18 cellular contexts compared by ENCODE assay signal in genomic region chr2:205723174-205723573, GRCh38.
"Had no signal": no experiment of that assay in that cellular context is flagged by ENCODE, and none has a peak within 500 bp of the region (broad histone marks: within the 10 kb centered on the region; RNA-seq: fewer than 3 reads in every experiment).

No MANE protein-coding gene starts in this region.

- H3K9me3 Mint-ChIP-seq: activated B cell treated with CpG ODN at 0.5 μM for 24 hours; activated CD4-positive, alpha-beta T cell treated with anti-CD3 and anti-CD28 coated beads, Interleukin-2, amount 10 ng/mL, durations not matched to agents 24 days and 14 days; activated T-cell treated with anti-CD3 and anti-CD28 coated beads, Interleukin-2, amount 50 U/mL, for 72 hours; nephron; stimulated activated effector memory CD8-positive, alpha-beta T cell treated with anti-CD3 and anti-CD28 coated beads, Interleukin-12 subunit alpha, Interleukin-12 subunit beta, amount 100 ng/mL, for 72 hours; T-helper 2 cell treated with Interferon-gamma antibody and Interleukin-4, amounts not matched to agents 5 μg/mL and 100 μg/mL, for 36 hours had no signal

- H3K36me3 Mint-ChIP-seq: activated naive CD8-positive, alpha-beta T cell; stimulated activated effector memory CD8-positive, alpha-beta T cell treated with anti-CD3 and anti-CD28 coated beads, Interleukin-12 subunit alpha, Interleukin-12 subunit beta, amount 100 ng/mL, for 72 hours had no signal

- H3K4me1 ChIP-seq: left ventricle myocardium inferior, prostate gland had no signal

- H3K36me3 ChIP-seq: prostate gland had no signal

- H3K9me3 ChIP-seq: left ventricle myocardium inferior, prostate gland, tibial nerve had no signal

- H3K4me3 ChIP-seq: left ventricle myocardium inferior, prostate gland, tibial nerve had no signal

- H3K4me1 Mint-ChIP-seq: stimulated activated effector memory CD8-positive, alpha-beta T cell treated with anti-CD3 and anti-CD28 coated beads, Interleukin-12 subunit alpha, Interleukin-12 subunit beta, amount 100 ng/mL, for 72 hours had no signal

- DNase-seq: activated B cell treated with CpG ODN at 0.5 μM for 24 hours; activated CD4-positive, alpha-beta T cell treated with anti-CD3 and anti-CD28 coated beads, Interleukin-2, amount 10 ng/mL, durations not matched to agents 24 days and 14 days; activated CD8-positive, alpha-beta memory T cell treated with anti-CD3 and anti-CD28 coated beads, Interleukin-2, amount 50 U/mL, for 4 hours; activated CD8-positive, alpha-beta T cell treated with anti-CD3 and anti-CD28 coated beads, Interleukin-2, amount 10 ng/mL, durations not matched to agents 7 days and 5 days; activated gamma-delta T cell treated with Interleukin-2 at 50 U/mL for 16 hours; activated T-cell treated with anti-CD3 and anti-CD28 coated beads, Interleukin-2, amount 50 U/mL, for 72 hours; anterior cingulate cortex; cerebellar nuclear complex; hypothalamus; left ventricle myocardium inferior; mesenchymal stem cell; substantia nigra had no signal

- H3K4me3 Mint-ChIP-seq: activated B cell treated with CpG ODN at 0.5 μM for 24 hours; activated CD4-positive, alpha-beta T cell treated with anti-CD3 and anti-CD28 coated beads, Interleukin-2, amount 10 ng/mL, durations not matched to agents 24 days and 14 days; activated CD8-positive, alpha-beta T cell treated with anti-CD3 and anti-CD28 coated beads, Interleukin-2, amount 10 ng/mL, durations not matched to agents 7 days and 5 days; activated naive CD8-positive, alpha-beta T cell; activated T-cell treated with anti-CD3 and anti-CD28 coated beads, Interleukin-2, amount 50 U/mL, for 72 hours; nephron; stimulated activated effector memory CD8-positive, alpha-beta T cell treated with anti-CD3 and anti-CD28 coated beads, Interleukin-12 subunit alpha, Interleukin-12 subunit beta, amount 100 ng/mL, for 72 hours; T-helper 2 cell treated with Interferon-gamma antibody and Interleukin-4, amounts not matched to agents 5 μg/mL and 100 μg/mL, for 36 hours had no signal

- H3K27ac ChIP-seq: left ventricle myocardium inferior, prostate gland had no signal

- H3K27me3 ChIP-seq: tibial nerve had no signal

- H3K27me3 Mint-ChIP-seq: activated B cell treated with CpG ODN at 0.5 μM for 24 hours; activated CD4-positive, alpha-beta T cell treated with anti-CD3 and anti-CD28 coated beads, Interleukin-2, amount 10 ng/mL, durations not matched to agents 24 days and 14 days had no signal

- ATAC-seq: activated CD8-positive, alpha-beta T cell treated with anti-CD3 and anti-CD28 coated beads, Interleukin-2, amount 10 ng/mL, durations not matched to agents 7 days and 5 days; activated T-cell treated with anti-CD3 and anti-CD28 coated beads, Interleukin-2, amount 50 U/mL, for 72 hours; stimulated activated effector memory CD8-positive, alpha-beta T cell treated with anti-CD3 and anti-CD28 coated beads, Interleukin-12 subunit alpha, Interleukin-12 subunit beta, amount 100 ng/mL, for 72 hours had no signal

- H3K27ac Mint-ChIP-seq: activated B cell treated with CpG ODN at 0.5 μM for 24 hours; activated CD4-positive, alpha-beta T cell treated with anti-CD3 and anti-CD28 coated beads, Interleukin-2, amount 10 ng/mL, durations not matched to agents 24 days and 14 days; activated CD8-positive, alpha-beta T cell treated with anti-CD3 and anti-CD28 coated beads, Interleukin-2, amount 10 ng/mL, durations not matched to agents 7 days and 5 days; activated naive CD8-positive, alpha-beta T cell; activated T-cell treated with anti-CD3 and anti-CD28 coated beads, Interleukin-2, amount 50 U/mL, for 72 hours; nephron; stimulated activated effector memory CD8-positive, alpha-beta T cell treated with anti-CD3 and anti-CD28 coated beads, Interleukin-12 subunit alpha, Interleukin-12 subunit beta, amount 100 ng/mL, for 72 hours; T-helper 2 cell treated with Interferon-gamma antibody and Interleukin-4, amounts not matched to agents 5 μg/mL and 100 μg/mL, for 36 hours had no signal
